ENCODE assay signal across 8 cellular contexts in the genomic region with DNA sequence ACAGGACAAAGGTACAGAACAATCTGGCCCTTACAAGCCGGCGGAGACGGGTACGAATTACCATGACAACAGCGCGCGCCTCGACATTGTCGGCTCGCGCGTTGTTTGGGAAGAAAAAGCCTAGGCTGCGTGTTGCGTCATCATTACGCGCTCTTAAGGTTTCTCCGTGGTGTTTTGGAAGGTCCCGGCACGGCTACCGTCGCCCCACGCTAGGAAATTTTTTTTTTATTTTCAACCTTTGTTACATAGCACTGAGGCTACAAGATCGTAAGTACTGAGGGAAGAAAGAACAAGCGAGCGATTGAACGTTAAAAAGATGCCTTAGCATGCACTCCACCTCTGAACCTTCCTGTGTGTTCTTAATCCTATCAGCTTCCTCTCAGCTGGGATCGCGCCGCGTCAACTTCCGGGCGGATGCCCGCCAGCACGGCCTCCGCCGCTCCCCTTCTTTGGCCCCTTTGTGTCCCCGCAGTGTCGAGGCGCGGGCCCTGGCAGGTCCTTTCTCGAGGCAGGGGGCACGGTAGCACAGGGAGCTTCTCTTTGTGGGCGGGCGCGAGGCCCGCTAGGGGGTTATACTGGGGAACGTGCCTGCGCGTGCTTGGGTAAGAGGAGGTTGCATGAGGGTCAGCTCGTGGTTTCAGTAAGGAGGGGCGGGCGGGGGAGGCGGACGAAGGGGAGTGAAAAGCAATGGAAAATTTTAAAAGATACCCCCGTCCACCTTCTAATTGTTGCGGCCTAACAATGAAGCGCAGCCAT. TPM values are rescaled to one million over a fixed set of nuclear protein-coding genes. Genes with fewer than 3 reads are reported as not detected.
A peak's percentile ranks its signal among the peaks of the same experiment; 100 is the strongest.
DNase-seq lines count a peak whose midpoint lies in the region; ATAC-seq, FAIRE-seq and TF ChIP-seq lines count a peak whose summit lies in the region.

A gene with protein sequence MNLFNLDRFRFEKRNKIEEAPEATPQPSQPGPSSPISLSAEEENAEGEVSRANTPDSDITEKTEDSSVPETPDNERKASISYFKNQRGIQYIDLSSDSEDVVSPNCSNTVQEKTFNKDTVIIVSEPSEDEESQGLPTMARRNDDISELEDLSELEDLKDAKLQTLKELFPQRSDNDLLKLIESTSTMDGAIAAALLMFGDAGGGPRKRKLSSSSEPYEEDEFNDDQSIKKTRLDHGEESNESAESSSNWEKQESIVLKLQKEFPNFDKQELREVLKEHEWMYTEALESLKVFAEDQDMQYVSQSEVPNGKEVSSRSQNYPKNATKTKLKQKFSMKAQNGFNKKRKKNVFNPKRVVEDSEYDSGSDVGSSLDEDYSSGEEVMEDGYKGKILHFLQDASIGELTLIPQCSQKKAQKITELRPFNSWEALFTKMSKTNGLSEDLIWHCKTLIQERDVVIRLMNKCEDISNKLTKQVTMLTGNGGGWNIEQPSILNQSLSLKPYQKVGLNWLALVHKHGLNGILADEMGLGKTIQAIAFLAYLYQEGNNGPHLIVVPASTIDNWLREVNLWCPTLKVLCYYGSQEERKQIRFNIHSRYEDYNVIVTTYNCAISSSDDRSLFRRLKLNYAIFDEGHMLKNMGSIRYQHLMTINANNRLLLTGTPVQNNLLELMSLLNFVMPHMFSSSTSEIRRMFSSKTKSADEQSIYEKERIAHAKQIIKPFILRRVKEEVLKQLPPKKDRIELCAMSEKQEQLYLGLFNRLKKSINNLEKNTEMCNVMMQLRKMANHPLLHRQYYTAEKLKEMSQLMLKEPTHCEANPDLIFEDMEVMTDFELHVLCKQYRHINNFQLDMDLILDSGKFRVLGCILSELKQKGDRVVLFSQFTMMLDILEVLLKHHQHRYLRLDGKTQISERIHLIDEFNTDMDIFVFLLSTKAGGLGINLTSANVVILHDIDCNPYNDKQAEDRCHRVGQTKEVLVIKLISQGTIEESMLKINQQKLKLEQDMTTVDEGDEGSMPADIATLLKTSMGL (plus strand): TSS at position 397 of the 756 bp plus-strand sequence. CDS start 530 bp downstream, outside the sequence.

- H3K4me1 ChIP-seq in right atrium auricular region: peaks cover 0 to 24% of the 10 kb centered on the region in 2 donors
- peaks cover 18% of the 10 kb centered on the region for H3K4me1 ChIP-seq in psoas muscle

- H3K27me3 ChIP-seq in right atrium auricular region (no peaks in the 10 kb centered on the region), psoas muscle (ENCODE audit: insufficient read depth in 3 of 3, low read length in 2 of 3) (peaks cover 0 to 2% (median 0%) of the 10 kb centered on the region in 3 donors)

- 0% methylated on average over 57 of the region's 57 CpGs for WGBS in psoas muscle, 3 donors

- peak; percentile 68 for TF ChIP-seq POLR2A in GM15510 (IDR thresholded peaks at IDR 0.05; ENCODE audit: borderline replicate concordance, extremely low read depth, insufficient read length)

- no peaks in the 10 kb centered on the region for H3K9me3 ChIP-seq in T-helper 17 cell (ENCODE audit: control insufficient read depth, low read length, poor library complexity, severe bottlenecking)
- peaks cover 0 to 4% of the 10 kb centered on the region in 2 donors for H3K9me3 ChIP-seq in right atrium auricular region
- no peaks in the 10 kb centered on the region for H3K9me3 ChIP-seq in psoas muscle

- H3K4me3 ChIP-seq in right atrium auricular region (peak within 1 kb of the TSS; percentile 63 to 74), psoas muscle (peak within 1 kb of the TSS; percentile 87)

- H3K27me3 Mint-ChIP-seq in T-helper 17 cell: peaks cover 5% of the 10 kb centered on the region

- H3K27ac ChIP-seq in right atrium auricular region (peak within 1 kb of the TSS; percentile 85 to 92), psoas muscle (peak within 1 kb of the TSS; percentile 96)

- FAIRE-seq in urothelium cell line (lab: Jason Lieb, UNC): peak; percentile 96

- H3K36me3 ChIP-seq in right atrium auricular region (peaks cover 8% of the 10 kb centered on the region), psoas muscle (ENCODE audit: insufficient read depth in 1 of 2, low read depth in 1 of 2) (peaks cover 0 to 41% of the 10 kb centered on the region in 2 donors)

- TF ChIP-seq CTCF in right atrium auricular region (IDR thresholded peaks at IDR 0.05) (peak in 1 of 2 donors; percentile 21), psoas muscle (IDR thresholded peaks at IDR 0.05) (no peak)

- peak within 1 kb of the TSS; percentile 96 for H3K4me3 Mint-ChIP-seq in T-helper 17 cell

- H3K4me1 Mint-ChIP-seq in T-helper 17 cell: peaks cover 23% of the 10 kb centered on the region

- intact Hi-C loops in psoas muscle (cut with DNase I): no loop called here

- peak; percentile 90 for DNase-seq in NCI-H1694 treated with DMSO at 0.1 percent for 48 hours (lab: John Stamatoyannopoulos, UW)
- DNase-seq in T-helper 17 cell: peak; percentile 66 to 76 (median 70)
- peak; percentile 31 to 92 (median 79) for DNase-seq in amygdala (lab: John Stamatoyannopoulos, UW)
- peak; percentile 94 for DNase-seq in right atrium auricular region (ENCODE audit: low spot score)
- DNase-seq in psoas muscle: peak; percentile 90 to 94
- DNase-seq in urothelium cell line (ENCODE audit: low spot score): peak; percentile 88

- peaks cover 3% of the 10 kb centered on the region for H3K36me3 Mint-ChIP-seq in T-helper 17 cell (ENCODE audit: low read depth)

- H3K27ac Mint-ChIP-seq in T-helper 17 cell: peak within 1 kb of the TSS; percentile 97

- ATAC-seq in HG02885 (IDR thresholded peaks at IDR 0.05; ENCODE audit: poor library complexity, unreplicated experiment) (peak; percentile 94), T-helper 17 cell (peak; percentile 89), psoas muscle (peak; percentile 93 to 97 (median 95))

RNA-seq across cellular contexts. Expression of the gene that starts here (rescaled TPM):
- 10 to 100 TPM; 12.3 to 15.9 TPM for total RNA-seq in T-helper 17 cell
- total RNA-seq in right atrium auricular region: 10 to 100 TPM in 1 of 2 donors, 1 to 10 TPM in 1; 8.2 to 10.8 TPM
- 10 to 100 TPM in 1 of 4 donors, 1 to 10 TPM in 3; 7.9 to 10.5 (median 8.8) TPM for total RNA-seq in psoas muscle
- 1 to 10 TPM; 5.0 to 9.3 (median 8.1) TPM for polyA plus RNA-seq in psoas muscle

Comparison
In these comparisons a context has a peak if more than half of its experiments do, and no peak if none do; other contexts are left out.
1. Peak in every context shown above with its lines: DNase-seq, ATAC-seq, H3K4me3 ChIP-seq and H3K27ac ChIP-seq.